In genomic region chr2:216064014-216064630, GRCh38 we compare ENCODE assay signal across 12 cellular contexts. TPM values are rescaled to one million over a fixed set of nuclear protein-coding genes. Genes with fewer than 3 reads are reported as not detected.
DNase-seq lines count a peak whose midpoint lies in the region; ATAC-seq and TF ChIP-seq lines count a peak whose summit lies in the region.
"Had no signal": no experiment of that assay in that cellular context is flagged by ENCODE, and none has a peak within 500 bp of the region (broad histone marks: within the 10 kb centered on the region; RNA-seq: fewer than 3 reads in every experiment).

No MANE protein-coding gene starts in this region.

- H3K36me3 ChIP-seq in cardiac muscle cell (peaks cover 4% of the 10 kb centered on the region), OCI-LY1 (ENCODE audit: insufficient read depth, low read length) (no peaks in the 10 kb centered on the region)

- H4K20me1 ChIP-seq in OCI-LY1 (ENCODE audit: insufficient read depth, low read length), result no peaks in the 10 kb centered on the region

- no peak overlapping the region for H2AFZ ChIP-seq in OCI-LY1 (ENCODE audit: low read length)

- no peaks in the 10 kb centered on the region for H3K79me2 ChIP-seq in OCI-LY1 (ENCODE audit: insufficient read depth, low read length)

- H3K9me3 Mint-ChIP-seq in immature natural killer cell, result no peaks in the 10 kb centered on the region

- H3K9me3 ChIP-seq in cardiac muscle cell (ENCODE audit: low read depth) (no peaks in the 10 kb centered on the region), OCI-LY1 (ENCODE audit: low read length) (peaks cover 2% of the 10 kb centered on the region; the same call in 1 of the 2 replicates)
- H3K9me3 ChIP-seq: upper lobe of left lung had no signal

- no peaks in the 10 kb centered on the region for H3K27me3 ChIP-seq in cardiac muscle cell
- H3K27me3 ChIP-seq in OCI-LY1 (ENCODE audit: insufficient read depth, low read length), result peaks cover 3% of the 10 kb centered on the region; the same call in 1 of the 2 replicates
- H3K27me3 ChIP-seq: upper lobe of left lung had no signal

- H3K9me2 ChIP-seq in OCI-LY1 (ENCODE audit: low read depth, low read length), result no peaks in the 10 kb centered on the region

- TF ChIP-seq CTCF in cardiac muscle cell (IDR thresholded peaks at IDR 0.05; ENCODE audit: low read depth, low read length) (peak; percentile 24), OCI-LY1 (IDR thresholded peaks at IDR 0.05; ENCODE audit: low read length) (peak; percentile 17; the same call in 1 of the 2 replicates), fibroblast of villous mesenchyme (IDR thresholded peaks at IDR 0.05; ENCODE audit: insufficient read depth, low read depth, low read length) (peak; percentile 17)

- H3K27me3 Mint-ChIP-seq in immature natural killer cell (ENCODE audit: low read depth in 3 of 3), result no peaks in the 10 kb centered on the region
- H3K27me3 Mint-ChIP-seq: activated CD4-positive, alpha-beta memory T cell treated with anti-CD3 and anti-CD28 coated beads, Interleukin-2, amount 10 ng/mL, durations not matched to agents 7 days and 5 days had no signal

- no peak overlapping the region for H3K4me3 Mint-ChIP-seq in immature natural killer cell
- H3K4me3 Mint-ChIP-seq: activated CD4-positive, alpha-beta memory T cell treated with anti-CD3 and anti-CD28 coated beads, Interleukin-2, amount 10 ng/mL, durations not matched to agents 7 days and 5 days had no signal

- intact Hi-C loops in Right ventricle myocardium superior (cut with DNase I), result no loop called here

- H3K36me3 Mint-ChIP-seq in immature natural killer cell, result peaks cover 14 to 25% (median 14%) of the 10 kb centered on the region in 3 donors

- no peak overlapping the region for H3K4me2 ChIP-seq in OCI-LY1 (ENCODE audit: low read length)

- H3F3A ChIP-seq in OCI-LY1 (ENCODE audit: insufficient read depth, low read length), result no peaks in the 10 kb centered on the region

- peaks cover 3 to 13% of the 10 kb centered on the region in 2 donors for H3K4me1 Mint-ChIP-seq in immature natural killer cell

- peak; percentile 5 to 66 for DNase-seq in cardiac muscle cell (ENCODE audit: low read depth in 1 of 2, low spot score in 1 of 2)
- DNase-seq in Right ventricle myocardium superior, result no peak
- peak; percentile 19 for DNase-seq in fibroblast of villous mesenchyme (ENCODE audit: low read depth)
- DNase-seq in immature natural killer cell, result no peak
- no peak for DNase-seq in GDM1 (lab: John Stamatoyannopoulos, UW)
- DNase-seq in NCI-H1436 treated with DMSO at 0.1 percent for 48 hours (lab: John Stamatoyannopoulos, UW), result no peak
- DNase-seq: activated CD4-positive, alpha-beta memory T cell treated with anti-CD3 and anti-CD28 coated beads, Interleukin-2, amount 10 ng/mL, durations not matched to agents 7 days and 5 days; activated naive CD4-positive, alpha-beta T cell; NCI-H1436; upper lobe of left lung had no signal

- no peaks in the 10 kb centered on the region for H3K4me1 ChIP-seq in cardiac muscle cell (ENCODE audit: low read depth)
- no peaks in the 10 kb centered on the region for H3K4me1 ChIP-seq in OCI-LY1 (ENCODE audit: insufficient read depth, low read length, severe bottlenecking)
- H3K4me1 ChIP-seq: upper lobe of left lung had no signal

- H3K9ac ChIP-seq in OCI-LY1 (ENCODE audit: low read length), result no peak overlapping the region

- no peak overlapping the region for H3K27ac Mint-ChIP-seq in immature natural killer cell
- H3K27ac Mint-ChIP-seq: activated CD4-positive, alpha-beta memory T cell treated with anti-CD3 and anti-CD28 coated beads, Interleukin-2, amount 10 ng/mL, durations not matched to agents 7 days and 5 days had no signal

- H3K4me3 ChIP-seq in cardiac muscle cell, result no peak overlapping the region
- H3K4me3 ChIP-seq in OCI-LY1 (ENCODE audit: low read depth, low read length, poor library complexity, severe bottlenecking), result no peak overlapping the region
- H3K4me3 ChIP-seq in fibroblast of villous mesenchyme (ENCODE audit: low read depth, low read length), result no peak overlapping the region
- H3K4me3 ChIP-seq: upper lobe of left lung had no signal

- ATAC-seq in Right ventricle myocardium superior (ENCODE audit: poor library complexity) (no peak), HG02571 (IDR thresholded peaks at IDR 0.05; ENCODE audit: unreplicated experiment) (no peak)

- no peak overlapping the region for H3K27ac ChIP-seq in cardiac muscle cell
- H3K27ac ChIP-seq in OCI-LY1 (ENCODE audit: low read depth, low read length, poor library complexity, severe bottlenecking), result no peak overlapping the region
- H3K27ac ChIP-seq: upper lobe of left lung had no signal

RNA-seq across cellular contexts. Expression of gene PECR, which starts 17.5 kb away (rescaled TPM):
- total RNA-seq in cardiac muscle cell, result 6.4 and 12.8 TPM in 2 replicates
- polyA plus RNA-seq in cardiac muscle cell, result 9.9 and 11.4 TPM in 2 replicates
- total RNA-seq in Right ventricle myocardium superior, result 6.0 TPM
- 9.9 and 12.6 TPM in 2 replicates for total RNA-seq in fibroblast of villous mesenchyme
- polyA plus RNA-seq in immature natural killer cell, result 10 to 100 TPM; 23.2 to 32.4 (median 23.8) TPM

RNA-seq across cellular contexts. Expression of gene TMEM169, which starts 17.6 kb away (rescaled TPM):
- total RNA-seq in cardiac muscle cell (1.2 and 1.8 TPM in 2 replicates), Right ventricle myocardium superior (0.62 TPM), fibroblast of villous mesenchyme (0.32 and 0.43 TPM in 2 replicates)
- polyA plus RNA-seq in cardiac muscle cell (0.65 and 1.9 TPM in 2 replicates), immature natural killer cell (1 to 10 TPM in 1 of 3 donors, under 1 TPM in 1, not detected in 1; 0.49 to 1.0 TPM)

RNA-seq across cellular contexts. Expression of gene XRCC5, which starts 45.0 kb away (rescaled TPM):
- total RNA-seq in cardiac muscle cell (150 and 174 TPM in 2 replicates), Right ventricle myocardium superior (125 TPM), fibroblast of villous mesenchyme (220 and 278 TPM in 2 replicates)
- polyA plus RNA-seq in cardiac muscle cell (233 and 241 TPM in 2 replicates), immature natural killer cell (100 to 1,000 TPM; 301 to 350 (median 303) TPM)

RNA-seq across cellular contexts. Expression of gene MREG, which starts 50.8 kb away (rescaled TPM):
- total RNA-seq in cardiac muscle cell (1.6 and 4.4 TPM in 2 replicates), Right ventricle myocardium superior (0.38 TPM), fibroblast of villous mesenchyme (1.3 and 4.3 TPM in 2 replicates)
- polyA plus RNA-seq in cardiac muscle cell (1.3 TPM in 2 replicates), immature natural killer cell (1 to 10 TPM in 2 of 3 donors, not detected in 1; 1.1 to 1.2 TPM)

Comparison
In these comparisons a context has a peak if more than half of its experiments do, and no peak if none do; other contexts are left out.
1. DNase-seq: peak in cardiac muscle cell (2 of 2) and fibroblast of villous mesenchyme (single experiment); none in Right ventricle myocardium superior (single experiment), immature natural killer cell (0 of 3), GDM1 (single experiment) and NCI-H1436 treated with DMSO at 0.1 percent for 48 hours (single experiment).
2. Peak in every context shown above with its lines, with median percentiles within 50 percentile points of each other: CTCF ChIP-seq.